In genomic region chr19:30677702-30678101, GRCh38 we compare ENCODE assay signal across 37 cellular contexts.
"Had no signal": no experiment of that assay in that cellular context is flagged by ENCODE, and none has a peak within 500 bp of the region (broad histone marks: within the 10 kb centered on the region; RNA-seq: fewer than 3 reads in every experiment).

No MANE protein-coding gene starts in this region.

- H3K27me3 ChIP-seq: adrenal gland, ascending aorta, body of pancreas, brain microvascular endothelial cell had no signal

- H3K27ac Mint-ChIP-seq: activated naive CD4-positive, alpha-beta T cell treated with anti-CD3 and anti-CD28 coated beads for 36 hours; activated naive CD4-positive, alpha-beta T cell treated with anti-CD3 and anti-CD28 coated beads, Interleukin-2, amount 10 ng/mL, durations not matched to agents 7 days and 5 days; activated naive CD4-positive, alpha-beta T cell treated with anti-CD3 and anti-CD28 coated beads, Interleukin-2, amount 50 U/mL, for 24 hours; activated naive CD4-positive, alpha-beta T cell treated with anti-CD3 and anti-CD28 coated beads, Interleukin-2, amount 50 U/mL, for 72 hours; activated naive CD8-positive, alpha-beta T cell; activated naive CD8-positive, alpha-beta T cell treated with anti-CD3 and anti-CD28 coated beads for 36 hours; activated naive CD8-positive, alpha-beta T cell treated with anti-CD3 and anti-CD28 coated beads, Interleukin-2, amount 10 ng/mL, durations not matched to agents 7 days and 5 days; activated naive CD8-positive, alpha-beta T cell treated with anti-CD3 and anti-CD28 coated beads, Interleukin-2, amount 50 U/mL, for 24 hours; activated T-cell treated with anti-CD3 and anti-CD28 coated beads, Interleukin-2, amount 50 U/mL, for 24 hours; activated T-cell treated with anti-CD3 and anti-CD28 coated beads, Interleukin-2, amount 50 U/mL, for 72 hours; activated T-helper 1 cell treated with anti-CD3 and anti-CD28 coated beads, Interleukin-12 subunit alpha, Interleukin-12 subunit beta, Interleukin-2, Interleukin-4 antibody, amounts not matched to agents 30 ng/mL and 10 ng/mL and 1 ng/mL, durations not matched to agents 14 hours and 24 hours and 36 hours; activated T-helper 17 cell treated with anti-CD3 and anti-CD28 coated beads, Interleukin-2, amount 50 U/mL, for 72 hours; activated T-helper 2 cell treated with anti-CD3 and anti-CD28 coated beads, Interferon-gamma antibody, Interleukin-2, Interleukin-4, amounts not matched to agents 10 μg/mL and 5 μg/mL and 100 μg/mL, durations not matched to agents 14 hours and 24 hours and 36 hours had no signal

- H3K4me3 ChIP-seq: adrenal gland, ascending aorta, body of pancreas, breast epithelium, cardiac muscle cell had no signal

- H3K4me3 Mint-ChIP-seq: activated naive CD4-positive, alpha-beta T cell treated with anti-CD3 and anti-CD28 coated beads for 36 hours; activated naive CD4-positive, alpha-beta T cell treated with anti-CD3 and anti-CD28 coated beads, Interleukin-2, amount 10 ng/mL, durations not matched to agents 7 days and 5 days; activated naive CD4-positive, alpha-beta T cell treated with anti-CD3 and anti-CD28 coated beads, Interleukin-2, amount 50 U/mL, for 24 hours; activated naive CD8-positive, alpha-beta T cell; activated naive CD8-positive, alpha-beta T cell treated with anti-CD3 and anti-CD28 coated beads for 36 hours; activated naive CD8-positive, alpha-beta T cell treated with anti-CD3 and anti-CD28 coated beads, Interleukin-2, amount 10 ng/mL, durations not matched to agents 7 days and 5 days; activated naive CD8-positive, alpha-beta T cell treated with anti-CD3 and anti-CD28 coated beads, Interleukin-2, amount 50 U/mL, for 24 hours; activated T-cell treated with anti-CD3 and anti-CD28 coated beads, Interleukin-2, amount 50 U/mL, for 24 hours; activated T-cell treated with anti-CD3 and anti-CD28 coated beads, Interleukin-2, amount 50 U/mL, for 4 hours; activated T-cell treated with anti-CD3 and anti-CD28 coated beads, Interleukin-2, amount 50 U/mL, for 72 hours; activated T-helper 1 cell treated with anti-CD3 and anti-CD28 coated beads, Interleukin-12 subunit alpha, Interleukin-12 subunit beta, Interleukin-2, Interleukin-4 antibody, amounts not matched to agents 30 ng/mL and 10 ng/mL and 1 ng/mL, durations not matched to agents 14 hours and 24 hours and 36 hours; activated T-helper 17 cell treated with anti-CD3 and anti-CD28 coated beads, Interleukin-2, amount 50 U/mL, for 72 hours; brain; central memory CD8-positive, alpha-beta T cell had no signal

- H3K36me3 ChIP-seq: adrenal gland, ascending aorta, brain microvascular endothelial cell, breast epithelium, cardiac muscle cell had no signal

- H3K36me3 Mint-ChIP-seq: activated naive CD4-positive, alpha-beta T cell treated with anti-CD3 and anti-CD28 coated beads, Interleukin-2, amount 10 ng/mL, durations not matched to agents 7 days and 5 days; activated naive CD4-positive, alpha-beta T cell treated with anti-CD3 and anti-CD28 coated beads, Interleukin-2, amount 50 U/mL, for 24 hours; activated naive CD4-positive, alpha-beta T cell treated with anti-CD3 and anti-CD28 coated beads, Interleukin-2, amount 50 U/mL, for 72 hours; activated naive CD8-positive, alpha-beta T cell; activated naive CD8-positive, alpha-beta T cell treated with anti-CD3 and anti-CD28 coated beads for 36 hours; activated naive CD8-positive, alpha-beta T cell treated with anti-CD3 and anti-CD28 coated beads, Interleukin-2, amount 10 ng/mL, durations not matched to agents 7 days and 5 days; brain had no signal

- H3K9me3 ChIP-seq: adrenal gland, ascending aorta, body of pancreas, breast epithelium had no signal

- H3K9me3 Mint-ChIP-seq: activated naive CD4-positive, alpha-beta T cell treated with anti-CD3 and anti-CD28 coated beads for 36 hours; activated naive CD4-positive, alpha-beta T cell treated with anti-CD3 and anti-CD28 coated beads, Interleukin-2, amount 10 ng/mL, durations not matched to agents 7 days and 5 days; activated naive CD4-positive, alpha-beta T cell treated with anti-CD3 and anti-CD28 coated beads, Interleukin-2, amount 50 U/mL, for 24 hours; activated naive CD4-positive, alpha-beta T cell treated with anti-CD3 and anti-CD28 coated beads, Interleukin-2, amount 50 U/mL, for 72 hours; activated naive CD8-positive, alpha-beta T cell treated with anti-CD3 and anti-CD28 coated beads for 36 hours; activated naive CD8-positive, alpha-beta T cell treated with anti-CD3 and anti-CD28 coated beads, Interleukin-2, amount 10 ng/mL, durations not matched to agents 7 days and 5 days; activated naive CD8-positive, alpha-beta T cell treated with anti-CD3 and anti-CD28 coated beads, Interleukin-2, amount 50 U/mL, for 24 hours; activated T-cell treated with anti-CD3 and anti-CD28 coated beads, Interleukin-2, amount 50 U/mL, for 24 hours; activated T-cell treated with anti-CD3 and anti-CD28 coated beads, Interleukin-2, amount 50 U/mL, for 4 hours; activated T-cell treated with anti-CD3 and anti-CD28 coated beads, Interleukin-2, amount 50 U/mL, for 72 hours; activated T-helper 1 cell treated with anti-CD3 and anti-CD28 coated beads, Interleukin-12 subunit alpha, Interleukin-12 subunit beta, Interleukin-2, Interleukin-4 antibody, amounts not matched to agents 30 ng/mL and 10 ng/mL and 1 ng/mL, durations not matched to agents 14 hours and 24 hours and 36 hours; activated T-helper 17 cell treated with anti-CD3 and anti-CD28 coated beads, Interleukin-2, amount 50 U/mL, for 72 hours; activated T-helper 2 cell treated with anti-CD3 and anti-CD28 coated beads, Interferon-gamma antibody, Interleukin-2, Interleukin-4, amounts not matched to agents 10 μg/mL and 5 μg/mL and 100 μg/mL, durations not matched to agents 14 hours and 24 hours and 36 hours; central memory CD8-positive, alpha-beta T cell had no signal

- H3K4me1 Mint-ChIP-seq: activated naive CD4-positive, alpha-beta T cell treated with anti-CD3 and anti-CD28 coated beads, Interleukin-2, amount 10 ng/mL, durations not matched to agents 7 days and 5 days; activated naive CD4-positive, alpha-beta T cell treated with anti-CD3 and anti-CD28 coated beads, Interleukin-2, amount 50 U/mL, for 24 hours; activated naive CD8-positive, alpha-beta T cell treated with anti-CD3 and anti-CD28 coated beads, Interleukin-2, amount 10 ng/mL, durations not matched to agents 7 days and 5 days; activated naive CD8-positive, alpha-beta T cell treated with anti-CD3 and anti-CD28 coated beads, Interleukin-2, amount 50 U/mL, for 24 hours; activated T-helper 17 cell treated with anti-CD3 and anti-CD28 coated beads, Interleukin-2, amount 50 U/mL, for 72 hours; central memory CD8-positive, alpha-beta T cell had no signal

- H3K4me1 ChIP-seq: ascending aorta, breast epithelium had no signal

- H3K27ac ChIP-seq: adrenal gland, ascending aorta, body of pancreas, brain microvascular endothelial cell, breast epithelium, cardiac muscle cell had no signal

- DNase-seq: activated effector memory CD4-positive, alpha-beta T cell treated with anti-CD3 and anti-CD28 coated beads, Interleukin-2, amount 50 U/mL, for 16 hours; activated effector memory CD4-positive, alpha-beta T cell treated with Interleukin-2 at 50 U/mL for 16 hours; activated gamma-delta T cell; activated gamma-delta T cell treated with Interleukin-2 at 50 U/mL for 16 hours; activated naive CD4-positive, alpha-beta T cell; activated naive CD4-positive, alpha-beta T cell treated with anti-CD3 and anti-CD28 coated beads for 36 hours; activated naive CD4-positive, alpha-beta T cell treated with anti-CD3 and anti-CD28 coated beads, Interleukin-2, amount 10 ng/mL, durations not matched to agents 7 days and 5 days; activated naive CD4-positive, alpha-beta T cell treated with anti-CD3 and anti-CD28 coated beads, Interleukin-2, amount 50 U/mL, for 16 hours; activated naive CD4-positive, alpha-beta T cell treated with Interleukin-2 at 50 U/mL for 16 hours; activated naive CD8-positive, alpha-beta T cell treated with anti-CD3 and anti-CD28 coated beads for 36 hours; activated naive CD8-positive, alpha-beta T cell treated with anti-CD3 and anti-CD28 coated beads, Interleukin-2, amount 10 ng/mL, durations not matched to agents 7 days and 5 days; activated naive CD8-positive, alpha-beta T cell treated with anti-CD3 and anti-CD28 coated beads, Interleukin-2, amount 50 U/mL, for 24 hours; activated T-cell treated with anti-CD3 and anti-CD28 coated beads, Interleukin-2, amount 50 U/mL, for 1 hour; activated T-cell treated with anti-CD3 and anti-CD28 coated beads, Interleukin-2, amount 50 U/mL, for 24 hours; activated T-cell treated with anti-CD3 and anti-CD28 coated beads, Interleukin-2, amount 50 U/mL, for 4 hours; activated T-cell treated with anti-CD3 and anti-CD28 coated beads, Interleukin-2, amount 50 U/mL, for 48 hours; activated T-cell treated with anti-CD3 and anti-CD28 coated beads, Interleukin-2, amount 50 U/mL, for 72 hours; adrenal gland; amniotic stem cell; amygdala; anterior cingulate cortex; brain microvascular endothelial cell; caudate nucleus; central memory CD4-positive, alpha-beta T cell; cerebellar nuclear complex had no signal
